12 cellular contexts compared by ENCODE assay signal in the genomic region with DNA sequence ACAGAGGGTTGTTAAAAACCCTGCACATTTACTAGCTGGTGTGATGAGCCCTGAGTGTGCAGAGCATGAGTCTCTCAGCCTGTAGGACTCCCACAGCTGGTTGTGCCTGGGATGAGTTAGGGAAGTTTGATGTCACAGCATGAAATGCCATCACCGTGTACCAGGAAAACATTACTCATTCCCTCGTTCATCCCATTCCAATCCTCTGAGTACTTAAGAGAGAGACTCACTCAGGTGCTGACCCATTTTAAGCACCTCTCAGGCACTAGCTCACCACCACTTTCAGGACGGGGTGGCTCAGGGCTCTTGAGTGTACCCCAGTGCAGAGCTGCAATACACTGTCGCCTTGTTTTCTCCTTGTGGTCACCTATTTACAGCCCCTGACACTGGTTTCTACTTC. TPM values are rescaled to one million over a fixed set of nuclear protein-coding genes. Genes with fewer than 3 reads are reported as not detected.
DNase-seq lines count a peak whose midpoint lies in the region; TF ChIP-seq lines count a peak whose summit lies in the region.
"Had no signal": no experiment of that assay in that cellular context is flagged by ENCODE, and none has a peak within 500 bp of the region (broad histone marks: within the 10 kb centered on the region; RNA-seq: fewer than 3 reads in every experiment).

No MANE protein-coding gene starts in this region.

- no peak overlapping the region for H3K27ac ChIP-seq in stomach

- TF ChIP-seq CTCF in stomach (IDR thresholded peaks at IDR 0.05), result no peak

- H3K4me1 ChIP-seq in stomach, result peaks cover 0 to 25% (median 13%) of the 10 kb centered on the region in 4 donors
- H3K4me1 ChIP-seq: BE2C had no signal

- DNase-seq in A172 (ENCODE audit: low spot score) (peak; percentile 96), HPDE6-E6E7 (ENCODE audit: extremely low spot score) (peak; percentile 83), brain pericyte (ENCODE audit: low read depth, low spot score) (peak; percentile 73), kidney tubule cell (ENCODE audit: low spot score) (peak; percentile 96), COLO668 (lab: John Stamatoyannopoulos, UW; ENCODE audit: unreplicated experiment) (no peak), stomach (no peak), SHP77 treated with DMSO at 0.1 percent for 48 hours (lab: John Stamatoyannopoulos, UW) (no peak)
- DNase-seq in activated naive CD4-positive, alpha-beta T cell (lab: John Stamatoyannopoulos, UW), result no peak
- DNase-seq: BE2C; effector memory CD4-positive, alpha-beta T cell; left cardiac atrium had no signal

- H3K27me3 ChIP-seq in stomach, result no peaks in the 10 kb centered on the region
- H3K27me3 ChIP-seq: BE2C had no signal

- no peak overlapping the region for H3K4me3 ChIP-seq in stomach
- H3K4me3 ChIP-seq: GM12878 had no signal

- H3K9me3 ChIP-seq in stomach, result no peaks in the 10 kb centered on the region
- H3K9me3 ChIP-seq: BE2C had no signal

- no peak for TF ChIP-seq POLR2A in stomach (IDR thresholded peaks at IDR 0.05)

- intact Hi-C loops in stomach (cut with DNase I; ENCODE audit: low total_unique reads), result no loop called here

- TF ChIP-seq EP300 in stomach (IDR thresholded peaks at IDR 0.05), result no peak

- WGBS in stomach, 5 donors, result 57 to 69% (median 64%) methylated on average over 4 of the region's 4 CpGs

- H3K36me3 ChIP-seq in stomach, result peaks cover 0 to 16% (median 11%) of the 10 kb centered on the region in 4 donors
- H3K36me3 ChIP-seq: BE2C had no signal

RNA-seq across cellular contexts. Expression of gene MGLL, which starts 18.7 kb away (rescaled TPM):
- 31.2 and 31.4 TPM in 2 replicates for total RNA-seq in A172 (2014; rRNA removed; shearing (Covaris generic))
- 100 to 1,000 TPM in 1 of 5 donors, 10 to 100 TPM in 4; 10.5 to 118 (median 55.1) TPM for total RNA-seq in stomach
- 10 to 100 TPM; 17.3 to 50.9 (median 25.0) TPM for polyA plus RNA-seq in stomach

Comparison
In these comparisons a context has a peak if more than half of its experiments do, and no peak if none do; other contexts are left out.
1. DNase-seq: peak in A172 (single experiment), HPDE6-E6E7 (single experiment), brain pericyte (single experiment) and kidney tubule cell (single experiment); none in COLO668 (single experiment), activated naive CD4-positive, alpha-beta T cell (0 of 4), stomach (single experiment) and SHP77 treated with DMSO at 0.1 percent for 48 hours (single experiment).